Comparison of ENCODE assay signal across 8 cellular contexts in genomic region chr14:34060747-34061050, GRCh38.
A peak's percentile ranks its signal among the peaks of the same experiment; 100 is the strongest.
DNase-seq lines count a peak whose midpoint lies in the region; TF ChIP-seq lines count a peak whose summit lies in the region.

No MANE protein-coding gene starts in this region.

- CTCF ChIA-PET in Calu3 (lab: Charles Lee) = interaction anchor here (0.7 to 3.6 kb wide), 3 partner anchors 38 to 437 kb away, joined by 3 to 23 read pairs (median 4); no protein-coding TSS in a partner anchor
- CTCF ChIA-PET in PC-9 (lab: Charles Lee) = interaction anchor here (0.6 to 1.0 kb wide), 2 partner anchors 38 to 1943 kb away, joined by 4 to 12 read pairs; no protein-coding TSS in a partner anchor

- H3K36me3 Mint-ChIP-seq in Calu3 (ENCODE audit: insufficient read depth, unreplicated experiment) (peaks cover 6% of the 10 kb centered on the region), osteocyte (ENCODE audit: unreplicated experiment) (no peaks in the 10 kb centered on the region)

- H3K9ac ChIP-seq in fibroblast of lung (ENCODE audit: insufficient read depth, low read length) = no peak overlapping the region

- H3K4me1 Mint-ChIP-seq in Calu3 (ENCODE audit: low read depth, unreplicated experiment) (peaks cover 28% of the 10 kb centered on the region), osteocyte (ENCODE audit: unreplicated experiment) (peaks cover 11% of the 10 kb centered on the region)

- intact Hi-C loops in Calu3 (cut with micrococcal nuclease; ENCODE audit: unreplicated experiment) = no loop called here
- intact Hi-C loops in PC-9 (cut with micrococcal nuclease; ENCODE audit: unreplicated experiment) = loop anchor here (1.0 to 2.0 kb wide), 2 partner anchors 38 to 110 kb away; partner anchors contain the start of gene EGLN3

- TF ChIP-seq CTCF in Calu3 (IDR thresholded peaks at IDR 0.05; ENCODE audit: unreplicated experiment) (no peak), PC-9 (conservative IDR thresholded peaks at IDR 0.05) (no peak), fibroblast of lung (conservative IDR thresholded peaks at IDR 0.05 in 1 of 2, IDR thresholded peaks at IDR 0.05 in 1 of 2; ENCODE audit: low read depth in 1 of 2, low read length in 2 of 2) (no peak), osteocyte (IDR thresholded peaks at IDR 0.05) (no peak)

- H3K4me3 Mint-ChIP-seq in Calu3 (ENCODE audit: low read depth, unreplicated experiment) (peak overlapping the region; percentile 75), osteocyte (ENCODE audit: unreplicated experiment) (peak overlapping the region; percentile 76)

- H3K27ac ChIP-seq in PC-9 (peak overlapping the region; percentile 68), fibroblast of lung (ENCODE audit: insufficient read depth, low read length) (peak overlapping the region; percentile 61)

- H3F3A ChIP-seq in PC-9 (ENCODE audit: insufficient read depth, low read depth) = no peaks in the 10 kb centered on the region; the same call in 1 of the 2 replicates

- H3K4me2 ChIP-seq in PC-9 (peak overlapping the region; percentile 82), fibroblast of lung (ENCODE audit: extremely low read depth, insufficient read depth, low read length) (no peak overlapping the region)

- H3K27me3 Mint-ChIP-seq in Calu3 (ENCODE audit: unreplicated experiment) = no peaks in the 10 kb centered on the region
- H3K27me3 Mint-ChIP-seq in osteocyte (ENCODE audit: unreplicated experiment) = peaks cover 2% of the 10 kb centered on the region

- H3K9me3 Mint-ChIP-seq in Calu3 (ENCODE audit: low read depth, unreplicated experiment) (no peaks in the 10 kb centered on the region), osteocyte (ENCODE audit: unreplicated experiment) (no peaks in the 10 kb centered on the region)

- H4K20me1 ChIP-seq in PC-9 (ENCODE audit: insufficient read depth) (no peaks in the 10 kb centered on the region), fibroblast of lung (ENCODE audit: control insufficient read depth, extremely low read depth, insufficient read depth, low read length) (no peaks in the 10 kb centered on the region)

- H3K79me2 ChIP-seq in PC-9 (ENCODE audit: low read depth) = no peaks in the 10 kb centered on the region
- no peaks in the 10 kb centered on the region for H3K79me2 ChIP-seq in fibroblast of lung (ENCODE audit: control insufficient read depth, insufficient read depth, low read length)

- H2AFZ ChIP-seq in PC-9 (peak overlapping the region; percentile 83), fibroblast of lung (ENCODE audit: low read length) (peak overlapping the region; percentile 61)

- H3K27ac Mint-ChIP-seq in Calu3 (ENCODE audit: unreplicated experiment) (peak overlapping the region; percentile 75), osteocyte (ENCODE audit: unreplicated experiment) (peak overlapping the region; percentile 78)

- H3K4me1 ChIP-seq in PC-9 (replicated peaks; ENCODE audit: insufficient read depth) (peaks cover 17% of the 10 kb centered on the region; the same call in 1 of the 2 replicates), fibroblast of lung (ENCODE audit: control insufficient read depth, extremely low read depth, insufficient read depth, low read length) (no peaks in the 10 kb centered on the region)

- BruUV-seq in Calu3 (replicated peaks; lab: Mats Ljungman, UMichigan) (no TSS peak), PC-9 (replicated peaks; lab: Mats Ljungman, UMichigan) (no TSS peak)

- H3K4me3 ChIP-seq in PC-9 (peak overlapping the region; percentile 68; the same call in 1 of the 2 replicates), fibroblast of lung (replicated peaks in 1 of 4; ENCODE audit: control extremely low read depth in 1 of 4, insufficient read depth in 1 of 4, low read depth in 3 of 4, low read length in 4 of 4) (peak overlapping the region; percentile 29 to 60 (median 54))

- POLR2A ChIA-PET in PC-9 (lab: Charles Lee; ENCODE audit: unreplicated experiment) = interaction anchor here (0.5 to 1.8 kb wide), 9 partner anchors 8 to 1591 kb away, joined by 3 to 19 read pairs (median 6); partner anchors contain the start of gene EGLN3

- H3K9me2 ChIP-seq in PC-9 (ENCODE audit: insufficient read depth) = no peaks in the 10 kb centered on the region

- H3K36me3 ChIP-seq in PC-9 (ENCODE audit: low read depth) (no peaks in the 10 kb centered on the region), fibroblast of lung (ENCODE audit: control insufficient read depth, insufficient read depth, low read length) (no peaks in the 10 kb centered on the region)

- no peaks in the 10 kb centered on the region for H3K27me3 ChIP-seq in PC-9 (ENCODE audit: insufficient read depth, low read depth)
- H3K27me3 ChIP-seq in fibroblast of lung (ENCODE audit: control insufficient read depth, insufficient read depth, low read length) = peaks cover 2% of the 10 kb centered on the region

- H3K9me3 ChIP-seq in PC-9 (ENCODE audit: insufficient read depth, low read depth) = no peaks in the 10 kb centered on the region
- no peaks in the 10 kb centered on the region for H3K9me3 ChIP-seq in fibroblast of lung (ENCODE audit: control insufficient read depth, insufficient read depth, low read depth, low read length)

- no peak for DNase-seq in Calu3
- DNase-seq in PC-9 = no peak
- no peak for DNase-seq in fibroblast of lung (ENCODE audit: low read depth in 2 of 2)
- no peak for DNase-seq in osteocyte (ENCODE audit: extremely low spot score, unreplicated experiment)
- DNase-seq in NCI-H1417 (lab: John Stamatoyannopoulos, UW) = no peak
- no peak for DNase-seq in AG08395 (ENCODE audit: low spot score)
- DNase-seq in NCI-H1105 (lab: John Stamatoyannopoulos, UW) = no peak
- no peak for DNase-seq in ureter (ENCODE audit: low spot score)
